ENCODE assay signal across 21 cellular contexts in the genomic region with DNA sequence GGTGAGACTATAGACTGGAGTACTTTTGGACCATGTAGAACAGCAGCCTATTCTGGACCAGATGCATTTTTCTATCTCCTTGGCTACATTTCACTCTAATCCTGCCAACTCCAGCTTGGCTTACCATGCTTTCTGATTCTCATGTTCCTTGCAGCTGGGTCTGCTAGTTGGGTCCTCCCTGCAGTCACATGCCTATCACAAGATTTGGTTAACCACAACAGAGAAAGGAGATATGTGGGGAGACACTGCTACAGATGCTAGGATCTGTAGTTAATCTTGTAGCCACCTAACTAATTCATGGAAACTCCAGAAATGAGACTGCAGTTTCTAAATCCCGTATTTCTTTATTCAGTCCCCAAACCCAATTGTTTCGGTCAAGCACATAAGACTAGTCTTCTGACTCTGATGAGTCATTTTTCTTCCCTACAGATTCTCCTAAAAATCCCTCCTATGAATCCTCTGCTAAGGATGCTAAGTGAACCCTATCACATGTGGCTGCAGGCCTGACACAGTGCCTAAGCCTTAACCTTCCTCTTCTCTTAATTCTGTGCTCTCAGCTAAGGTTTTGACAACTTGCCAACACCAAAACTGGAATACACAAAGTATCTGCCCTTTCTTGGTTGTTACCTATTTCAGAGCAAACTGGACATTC.
DNase-seq lines count a peak whose midpoint lies in the region; ATAC-seq, FAIRE-seq and TF ChIP-seq lines count a peak whose summit lies in the region.
"Had no signal": no experiment of that assay in that cellular context is flagged by ENCODE, and none has a peak within 500 bp of the region (broad histone marks: within the 10 kb centered on the region; RNA-seq: fewer than 3 reads in every experiment).

No MANE protein-coding gene starts in this region.

- TF ChIP-seq EP300 in HepG2 (IDR thresholded peaks at IDR 0.05; ENCODE audit: low read depth in 2 of 2, low read length in 2 of 2): no peak
- TF ChIP-seq EP300 in HepG2 (CRISPR knock-in tag; IDR thresholded peaks at IDR 0.05; ENCODE audit: borderline replicate concordance): no peak

- peaks cover 25 to 42% of the 10 kb centered on the region in 2 donors for H3K27me3 Mint-ChIP-seq in natural killer cell (ENCODE audit: low read depth in 2 of 2)

- ATAC-seq in GM18498 (IDR thresholded peaks at IDR 0.05; ENCODE audit: unreplicated experiment): peak; percentile 49
- peak; percentile 48 for ATAC-seq in HG03039 (IDR thresholded peaks at IDR 0.05; ENCODE audit: unreplicated experiment)
- peak in 1 of 3 donors; percentile 25 for ATAC-seq in natural killer cell
- no peak for ATAC-seq in GM21447 (IDR thresholded peaks at IDR 0.05; ENCODE audit: unreplicated experiment)
- ATAC-seq in HepG2: no peak
- ATAC-seq: left lobe of liver, right lobe of liver, SK-N-SH treated with all-trans-retinoic acid at 6 μM for 48 hours had no signal

- H3K4me2 ChIP-seq in HepG2 (ENCODE audit: low read depth, low read length): no peak overlapping the region

- peaks cover 34 to 37% of the 10 kb centered on the region in 2 donors for H3K4me1 Mint-ChIP-seq in natural killer cell
- H3K4me1 Mint-ChIP-seq: stimulated activated effector memory CD8-positive, alpha-beta T cell treated with anti-CD3 and anti-CD28 coated beads, Interleukin-12 subunit alpha, Interleukin-12 subunit beta, amount 100 ng/mL, for 72 hours had no signal

- peaks cover 18% of the 10 kb centered on the region for H3K4me1 ChIP-seq in HepG2 (ENCODE audit: insufficient read depth, low read length)

- H4K20me1 ChIP-seq in HepG2 (ENCODE audit: insufficient read depth, low read length): no peaks in the 10 kb centered on the region

- H3K27me3 ChIP-seq in HepG2 (ENCODE audit: control insufficient read depth in 1 of 2, insufficient read depth in 2 of 2, low read length in 2 of 2): no peaks in the 10 kb centered on the region
- H3K27me3 ChIP-seq: right lobe of liver had no signal

- no peaks in the 10 kb centered on the region for H3K36me3 Mint-ChIP-seq in natural killer cell
- H3K36me3 Mint-ChIP-seq: stimulated activated effector memory CD8-positive, alpha-beta T cell treated with anti-CD3 and anti-CD28 coated beads, Interleukin-12 subunit alpha, Interleukin-12 subunit beta, amount 100 ng/mL, for 72 hours had no signal

- intact Hi-C loops in natural killer cell (cut with micrococcal nuclease) (no loop called here), HepG2 (cut with micrococcal nuclease; ENCODE audit: unreplicated experiment) (no loop called here)

- in situ Hi-C loops in HepG2 (cut with HindIII; ENCODE audit: extremely low pct_ligation_motif_present, low pct_unique_long_range_greater_than_20kb): no loop called here

- BruUV-seq in HepG2 (replicated peaks; lab: Mats Ljungman, UMichigan): no TSS peak

- H3K4me3 Mint-ChIP-seq in natural killer cell: peak overlapping the region; percentile 55
- H3K4me3 Mint-ChIP-seq: nephron progenitor cell; stimulated activated effector memory CD8-positive, alpha-beta T cell treated with anti-CD3 and anti-CD28 coated beads, Interleukin-12 subunit alpha, Interleukin-12 subunit beta, amount 100 ng/mL, for 72 hours had no signal

- TF ChIP-seq CTCF in choroid plexus epithelial cell (conservative IDR thresholded peaks at IDR 0.05; ENCODE audit: low read depth, low read length) (no peak), natural killer cell (IDR thresholded peaks at IDR 0.05) (no peak), HepG2 (CRISPR knock-in tag; IDR thresholded peaks at IDR 0.05) (no peak)

- DNase-seq in choroid plexus epithelial cell (ENCODE audit: low read depth) (peak; percentile 53), natural killer cell (no peak), A172 (ENCODE audit: low spot score) (no peak), NCI-H2081 treated with DMSO at 0.1 percent for 48 hours (lab: John Stamatoyannopoulos, UW) (no peak), HepG2 (ENCODE audit: low spot score) (no peak)
- DNase-seq: activated CD8-positive, alpha-beta memory T cell treated with anti-CD3 and anti-CD28 coated beads, Interleukin-2, amount 50 U/mL, for 48 hours; hypothalamus; nephron progenitor cell; right lobe of liver; stimulated activated CD4-positive, alpha-beta T cell treated with anti-CD3 and anti-CD28 coated beads, Interleukin-4, amount 100 ng/mL, for 4 hours; WERI-Rb-1 had no signal

- H3K36me3 ChIP-seq in HepG2 (replicated peaks in 1 of 2; ENCODE audit: control insufficient read depth in 1 of 2, insufficient read depth in 2 of 2, low read length in 2 of 2): no peaks in the 10 kb centered on the region
- H3K36me3 ChIP-seq: right lobe of liver, WERI-Rb-1 had no signal

- H3K79me2 ChIP-seq in HepG2 (ENCODE audit: insufficient read depth, low read length): no peaks in the 10 kb centered on the region

- WGBS in HepG2 (ENCODE audit: low lambda C conversion rate): 54% methylated on average over 2 of the region's 2 CpGs

- no peak overlapping the region for H3K27ac ChIP-seq in HepG2 (ENCODE audit: extremely low read length, insufficient read depth, low read length)
- H3K27ac ChIP-seq: C4-2B, epithelial cell of prostate, HL-60, right lobe of liver, WERI-Rb-1 had no signal

- H3K27ac Mint-ChIP-seq in natural killer cell: peak overlapping the region; percentile 50 to 58
- H3K27ac Mint-ChIP-seq: nephron progenitor cell; stimulated activated effector memory CD8-positive, alpha-beta T cell treated with anti-CD3 and anti-CD28 coated beads, Interleukin-12 subunit alpha, Interleukin-12 subunit beta, amount 100 ng/mL, for 72 hours had no signal

- H3K9me3 ChIP-seq in HepG2 (ENCODE audit: low read length): no peaks in the 10 kb centered on the region
- H3K9me3 ChIP-seq: right lobe of liver had no signal

- no peak for FAIRE-seq in HepG2 (lab: Jason Lieb, UNC)
- FAIRE-seq: H1 had no signal

- H3K9me3 Mint-ChIP-seq in natural killer cell: no peaks in the 10 kb centered on the region
- H3K9me3 Mint-ChIP-seq: nephron progenitor cell; stimulated activated effector memory CD8-positive, alpha-beta T cell treated with anti-CD3 and anti-CD28 coated beads, Interleukin-12 subunit alpha, Interleukin-12 subunit beta, amount 100 ng/mL, for 72 hours had no signal

- CTCF ChIA-PET in HepG2 (lab: Yijun Ruan, JAX; ENCODE audit: low intra/inter-chr PET ratio, low total read pairs): no interaction called here

- H3K4me3 ChIP-seq in choroid plexus epithelial cell (ENCODE audit: low read depth, low read length): no peak overlapping the region
- H3K4me3 ChIP-seq in HepG2 (replicated peaks in 1 of 3; ENCODE audit: insufficient read depth in 1 of 3, low read depth in 2 of 3, low read length in 3 of 3): no peak overlapping the region
- H3K4me3 ChIP-seq: right lobe of liver had no signal

- TF ChIP-seq RAD21 in HepG2 (CRISPR knock-in tag; IDR thresholded peaks at IDR 0.05): no peak

- POLR2A ChIA-PET in HepG2 (lab: Yijun Ruan, JAX): no interaction called here

- H3K9ac ChIP-seq in HepG2 (ENCODE audit: insufficient read depth, low read depth, low read length): no peak overlapping the region

- no peak for TF ChIP-seq POLR2A in HepG2 (IDR thresholded peaks at IDR 0.05; ENCODE audit: insufficient read depth in 1 of 2, low read depth in 2 of 2, low read length in 2 of 2)

- no peak overlapping the region for H2AFZ ChIP-seq in HepG2 (ENCODE audit: low read length)

TF ChIP-seq in HepG2, 621 proteins besides CTCF, POLR2A, EP300 and RAD21:
- no peak for TF ChIP-seq ZNF354B (CRISPR knock-in tag; IDR thresholded peaks at IDR 0.05)

Comparison
In these comparisons a context has a peak if more than half of its experiments do, and no peak if none do; other contexts are left out.
1. ATAC-seq: peak in GM18498 (single experiment) and HG03039 (single experiment); none in GM21447 (single experiment) and HepG2 (single experiment).